Comparison of ENCODE assay signal across 28 cellular contexts in genomic region chr1:24058671-24059455, GRCh38. TPM values are rescaled to one million over a fixed set of nuclear protein-coding genes. Genes with fewer than 3 reads are reported as not detected.
"Had no signal": no experiment of that assay in that cellular context is flagged by ENCODE, and none has a peak within 500 bp of the region (broad histone marks: within the 10 kb centered on the region; RNA-seq: fewer than 3 reads in every experiment).

No MANE protein-coding gene starts in this region.

- DNase-seq: colonic mucosa; effector CD8-positive, alpha-beta T cell; endodermal cell; foreskin fibroblast; gastrocnemius medialis; left lung; mesenchymal stem cell; mucosa of descending colon; naive B cell; right cardiac atrium; stimulated activated CD4-positive, alpha-beta T cell treated with anti-CD3 and anti-CD28 coated beads, Interleukin-15, amount 100 ng/mL, for 24 hours; stimulated activated CD4-positive, alpha-beta T cell treated with anti-CD3 and anti-CD28 coated beads, Interleukin-2, amount 100 ng/mL, for 48 hours; stimulated activated naive CD4-positive, alpha-beta T cell; stimulated activated naive CD8-positive, alpha-beta T cell treated with anti-CD3 and anti-CD28 coated beads, Interleukin-15, amount 100 ng/mL, for 72 hours; transverse colon had no signal

- H3K27me3 Mint-ChIP-seq: dendritic cell treated with granulocyte-macrophage colony-stimulating factor and Interleukin-4, amounts not matched to agents 40 ng/mL and 50 ng/mL, for 4 days; stimulated activated naive CD8-positive, alpha-beta T cell treated with anti-CD3 and anti-CD28 coated beads, Interleukin-15, amount 100 ng/mL, for 72 hours had no signal

- H3K36me3 Mint-ChIP-seq: natural killer cell treated with Interleukin-12 subunit alpha and Interleukin-12 subunit beta and Interleukin-15 and Interleukin-18, amount 100 ng/mL, for 72 hours had no signal

- ATAC-seq: esophagus mucosa; gastrocnemius medialis; left lung; mucosa of descending colon; natural killer cell treated with Interleukin-12 subunit alpha and Interleukin-12 subunit beta and Interleukin-15 and Interleukin-18, amount 100 ng/mL, for 72 hours; right cardiac atrium; stimulated activated naive CD8-positive, alpha-beta T cell treated with anti-CD3 and anti-CD28 coated beads, Interleukin-15, amount 100 ng/mL, for 72 hours had no signal

- H3K4me3 Mint-ChIP-seq: dendritic cell treated with granulocyte-macrophage colony-stimulating factor and Interleukin-4, amounts not matched to agents 40 ng/mL and 50 ng/mL, for 4 days; endodermal cell; mesothelial cell of epicardium; natural killer cell treated with Interleukin-12 subunit alpha and Interleukin-12 subunit beta and Interleukin-15 and Interleukin-18, amount 100 ng/mL, for 72 hours; neural crest cell; stimulated activated naive CD8-positive, alpha-beta T cell treated with anti-CD3 and anti-CD28 coated beads, Interleukin-15, amount 100 ng/mL, for 72 hours had no signal

- H3K4me3 ChIP-seq: colonic mucosa, gastrocnemius medialis, left lung, mucosa of descending colon, prostate gland, skin epidermis, suprapubic skin, transverse colon, vagina had no signal

- H3K36me3 ChIP-seq: colonic mucosa, left lung, neutrophil, prostate gland, suprapubic skin, transverse colon, vagina had no signal

- H3K4me1 Mint-ChIP-seq: endodermal cell; mesothelial cell of epicardium; naive B cell; neural crest cell; stimulated activated naive CD8-positive, alpha-beta T cell treated with anti-CD3 and anti-CD28 coated beads, Interleukin-15, amount 100 ng/mL, for 72 hours had no signal

- H3K27me3 ChIP-seq: colonic mucosa, gastrocnemius medialis, left lung, neutrophil, suprapubic skin, transverse colon, vagina had no signal

- H3K27ac ChIP-seq: colonic mucosa, epithelial cell of prostate, left lung, neutrophil, parathyroid adenoma, prostate gland, skin epidermis, suprapubic skin, transverse colon, vagina had no signal

- H3K9me3 ChIP-seq: colonic mucosa, gastrocnemius medialis, left lung, mucosa of descending colon, neutrophil, prostate gland, transverse colon, vagina had no signal

- H3K27ac Mint-ChIP-seq: dendritic cell treated with granulocyte-macrophage colony-stimulating factor and Interleukin-4, amounts not matched to agents 40 ng/mL and 50 ng/mL, for 4 days; endodermal cell; mesothelial cell of epicardium; naive B cell; natural killer cell treated with Interleukin-12 subunit alpha and Interleukin-12 subunit beta and Interleukin-15 and Interleukin-18, amount 100 ng/mL, for 72 hours had no signal

- H3K9me3 Mint-ChIP-seq: natural killer cell treated with Interleukin-12 subunit alpha and Interleukin-12 subunit beta and Interleukin-15 and Interleukin-18, amount 100 ng/mL, for 72 hours; neural crest cell had no signal

- H3K4me1 ChIP-seq: colonic mucosa, gastrocnemius medialis, left lung, parathyroid adenoma, prostate gland, suprapubic skin, transverse colon, vagina had no signal

RNA-seq across cellular contexts. Expression of gene MYOM3, which starts 53.1 kb away (rescaled TPM):
- total RNA-seq: lung microvascular endothelial cell; natural killer cell treated with Interleukin-12 subunit alpha and Interleukin-12 subunit beta and Interleukin-15 and Interleukin-18, amount 100 ng/mL, for 72 hours; neural crest cell had no signal
